ENCODE assay signal across 25 cellular contexts in the genomic region with DNA sequence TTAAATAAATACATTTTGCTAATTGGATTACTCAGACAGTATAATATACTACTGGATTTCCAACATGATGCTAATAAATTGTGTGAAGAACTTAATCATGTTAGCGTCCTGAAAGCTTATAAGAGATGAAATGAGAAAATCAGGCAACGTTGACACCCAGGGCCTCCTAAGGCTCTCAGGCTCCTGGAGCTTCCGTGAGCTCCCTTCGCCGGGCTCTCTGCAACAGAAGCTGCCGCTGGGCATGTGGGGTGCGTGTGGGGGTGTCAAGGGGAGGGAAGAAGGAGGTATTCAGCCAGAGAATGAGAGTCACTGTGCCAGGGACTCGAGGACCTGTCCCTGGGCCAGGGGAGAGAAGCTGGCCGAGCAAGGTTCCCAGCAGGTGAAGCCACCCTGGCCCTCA.
DNase-seq lines count a peak whose midpoint lies in the region; ATAC-seq and TF ChIP-seq lines count a peak whose summit lies in the region.
"Had no signal": no experiment of that assay in that cellular context is flagged by ENCODE, and none has a peak within 500 bp of the region (broad histone marks: within the 10 kb centered on the region; RNA-seq: fewer than 3 reads in every experiment).

No MANE protein-coding gene starts in this region.

- no peaks in the 10 kb centered on the region for H3K36me3 Mint-ChIP-seq in CD4-positive, alpha-beta memory T cell
- H3K36me3 Mint-ChIP-seq in central memory CD8-positive, alpha-beta T cell (ENCODE audit: insufficient read depth) = peaks cover 18% of the 10 kb centered on the region
- no peaks in the 10 kb centered on the region for H3K36me3 Mint-ChIP-seq in naive thymus-derived CD8-positive, alpha-beta T cell
- H3K36me3 Mint-ChIP-seq in activated CD4-positive, alpha-beta T cell treated with anti-CD3 and anti-CD28 coated beads for 36 hours (ENCODE audit: low read depth) = no peaks in the 10 kb centered on the region
- no peaks in the 10 kb centered on the region for H3K36me3 Mint-ChIP-seq in progenitor cell of endocrine pancreas (ENCODE audit: insufficient read depth)

- DNase-seq in CD4-positive, alpha-beta memory T cell = no peak
- DNase-seq in NCI-H82 (lab: John Stamatoyannopoulos, UW) (peak; percentile 85), 8988T (no peak), progenitor cell of endocrine pancreas (ENCODE audit: low spot score, unreplicated experiment) (no peak), posterior vena cava (ENCODE audit: low spot score) (no peak)
- no peak for DNase-seq in central memory CD8-positive, alpha-beta T cell (ENCODE audit: low spot score in 2 of 2)
- DNase-seq in naive thymus-derived CD8-positive, alpha-beta T cell = no peak
- DNase-seq in activated CD4-positive, alpha-beta T cell treated with anti-CD3 and anti-CD28 coated beads for 36 hours = no peak
- DNase-seq: C1 segment of cervical spinal cord, DMS153, DND-41, HFFc6, KBM-7, MV-4-11, NCI-H1105, NCI-H146, NCI-H1930, NCI-H2107, NCI-H446, NCI-H526, Right ventricle myocardium superior, RPMI8226 had no signal

- H3K9me3 ChIP-seq in CD4-positive, alpha-beta memory T cell (ENCODE audit: control insufficient read depth in 1 of 2, low read length in 2 of 2) = no peaks in the 10 kb centered on the region
- H3K9me3 ChIP-seq: A549, HAP-1, SJSA1 had no signal

- CTCF ChIA-PET in CD4-positive, alpha-beta memory T cell (lab: Charles Lee; ENCODE audit: partially characterized antibody) = no interaction called here
- CTCF ChIA-PET in activated CD4-positive, alpha-beta T cell treated with anti-CD3 and anti-CD28 coated beads for 36 hours (lab: Charles Lee) = interaction anchor here (0.6 kb wide), 1 partner anchor 234 kb away, joined by 3 read pairs; no protein-coding TSS in a partner anchor

- H3K4me3 Mint-ChIP-seq in CD4-positive, alpha-beta memory T cell = no peak overlapping the region
- peak overlapping the region; percentile 62 for H3K4me3 Mint-ChIP-seq in central memory CD8-positive, alpha-beta T cell
- H3K4me3 Mint-ChIP-seq in naive thymus-derived CD8-positive, alpha-beta T cell = no peak overlapping the region
- no peak overlapping the region for H3K4me3 Mint-ChIP-seq in activated CD4-positive, alpha-beta T cell treated with anti-CD3 and anti-CD28 coated beads for 36 hours
- no peak overlapping the region for H3K4me3 Mint-ChIP-seq in progenitor cell of endocrine pancreas (ENCODE audit: low read depth)
- H3K4me3 Mint-ChIP-seq: HFFc6 had no signal

- no peaks in the 10 kb centered on the region for H3K9me3 Mint-ChIP-seq in CD4-positive, alpha-beta memory T cell
- H3K9me3 Mint-ChIP-seq in central memory CD8-positive, alpha-beta T cell = no peaks in the 10 kb centered on the region
- no peaks in the 10 kb centered on the region for H3K9me3 Mint-ChIP-seq in naive thymus-derived CD8-positive, alpha-beta T cell
- no peaks in the 10 kb centered on the region for H3K9me3 Mint-ChIP-seq in activated CD4-positive, alpha-beta T cell treated with anti-CD3 and anti-CD28 coated beads for 36 hours (ENCODE audit: low read depth)
- H3K9me3 Mint-ChIP-seq in progenitor cell of endocrine pancreas (ENCODE audit: low read depth) = no peaks in the 10 kb centered on the region
- H3K9me3 Mint-ChIP-seq: HFFc6 had no signal

- no peak for TF ChIP-seq CTCF in progenitor cell of endocrine pancreas (IDR thresholded peaks at IDR 0.05; ENCODE audit: unreplicated experiment)

- no peak overlapping the region for H3K4me3 ChIP-seq in CD4-positive, alpha-beta memory T cell (ENCODE audit: low read length in 2 of 2)
- H3K4me3 ChIP-seq: A549, HAP-1, SJSA1 had no signal

- H3K4me1 Mint-ChIP-seq in CD4-positive, alpha-beta memory T cell = peaks cover 13 to 26% (median 18%) of the 10 kb centered on the region in 4 donors
- H3K4me1 Mint-ChIP-seq in central memory CD8-positive, alpha-beta T cell = peaks cover 48% of the 10 kb centered on the region
- H3K4me1 Mint-ChIP-seq in naive thymus-derived CD8-positive, alpha-beta T cell = peaks cover 8 to 20% (median 12%) of the 10 kb centered on the region in 4 donors
- peaks cover 21% of the 10 kb centered on the region for H3K4me1 Mint-ChIP-seq in activated CD4-positive, alpha-beta T cell treated with anti-CD3 and anti-CD28 coated beads for 36 hours
- H3K4me1 Mint-ChIP-seq in progenitor cell of endocrine pancreas (ENCODE audit: low read depth) = peaks cover 1% of the 10 kb centered on the region

- H3K27ac Mint-ChIP-seq in CD4-positive, alpha-beta memory T cell = peak overlapping the region in 5 of 7 donors; percentile 13 to 98 (median 94)
- H3K27ac Mint-ChIP-seq in central memory CD8-positive, alpha-beta T cell (ENCODE audit: low read depth) = peak overlapping the region; percentile 96
- H3K27ac Mint-ChIP-seq in naive thymus-derived CD8-positive, alpha-beta T cell = peak overlapping the region in 6 of 10 donors; percentile 49 to 98 (median 86)
- no peak overlapping the region for H3K27ac Mint-ChIP-seq in activated CD4-positive, alpha-beta T cell treated with anti-CD3 and anti-CD28 coated beads for 36 hours
- no peak overlapping the region for H3K27ac Mint-ChIP-seq in progenitor cell of endocrine pancreas
- H3K27ac Mint-ChIP-seq: HFFc6 had no signal

- peak overlapping the region; percentile 76 for H3K27ac ChIP-seq in CD4-positive, alpha-beta memory T cell (ENCODE audit: low read depth, low read length)
- H3K27ac ChIP-seq: A549, SJSA1 had no signal

- no peak for ATAC-seq in central memory CD8-positive, alpha-beta T cell (replicated peaks; ENCODE audit: extremely low read depth, poor library complexity, severe bottlenecking)
- ATAC-seq in naive thymus-derived CD8-positive, alpha-beta T cell = no peak
- no peak for ATAC-seq in activated CD4-positive, alpha-beta T cell treated with anti-CD3 and anti-CD28 coated beads for 36 hours

- no peaks in the 10 kb centered on the region for H3K27me3 Mint-ChIP-seq in CD4-positive, alpha-beta memory T cell
- H3K27me3 Mint-ChIP-seq in central memory CD8-positive, alpha-beta T cell = no peaks in the 10 kb centered on the region
- peaks cover 0 to 3% (median 0%) of the 10 kb centered on the region in 5 donors for H3K27me3 Mint-ChIP-seq in naive thymus-derived CD8-positive, alpha-beta T cell
- H3K27me3 Mint-ChIP-seq in activated CD4-positive, alpha-beta T cell treated with anti-CD3 and anti-CD28 coated beads for 36 hours = no peaks in the 10 kb centered on the region
- H3K27me3 Mint-ChIP-seq in progenitor cell of endocrine pancreas = peaks cover 63% of the 10 kb centered on the region

- POLR2A ChIA-PET in CD4-positive, alpha-beta memory T cell (lab: Charles Lee; ENCODE audit: partially characterized antibody) = interaction anchor here (2.0 to 4.6 kb wide), 2 partner anchors 97 to 172 kb away, joined by 40 to 106 read pairs; partner anchors contain the start of gene TNRC6C
- POLR2A ChIA-PET in naive thymus-derived CD8-positive, alpha-beta T cell (lab: Charles Lee) = interaction anchor here (0.5 kb wide), 1 partner anchor 165 kb away, joined by 3 read pairs; no protein-coding TSS in a partner anchor
- POLR2A ChIA-PET in activated CD4-positive, alpha-beta T cell treated with anti-CD3 and anti-CD28 coated beads for 36 hours (lab: Charles Lee) = no interaction called here

- peaks cover 26% of the 10 kb centered on the region for H3K4me1 ChIP-seq in CD4-positive, alpha-beta memory T cell (ENCODE audit: insufficient read depth, low read length)
- H3K4me1 ChIP-seq: A549, HAP-1, SJSA1 had no signal

- no peaks in the 10 kb centered on the region for H3K36me3 ChIP-seq in CD4-positive, alpha-beta memory T cell (ENCODE audit: insufficient read depth, low read length)
- H3K36me3 ChIP-seq: HAP-1, SJSA1 had no signal

- no peaks in the 10 kb centered on the region for H3K27me3 ChIP-seq in CD4-positive, alpha-beta memory T cell (ENCODE audit: insufficient read depth, low read length)

- intact Hi-C loops in CD4-positive, alpha-beta memory T cell (cut with micrococcal nuclease) = loop anchor here (2.0 kb wide), 1 partner anchor 101 kb away; no protein-coding TSS in a partner anchor
- intact Hi-C loops in activated CD4-positive, alpha-beta T cell treated with anti-CD3 and anti-CD28 coated beads for 36 hours (cut with DNase I, micrococcal nuclease) = loop anchor here in 1 of 2 experiments (2.0 kb wide), 1 partner anchor 57 kb away; no protein-coding TSS in a partner anchor
- intact Hi-C loops in posterior vena cava (cut with DNase I) = no loop called here

Comparison
In these comparisons a context has a peak if more than half of its experiments do, and no peak if none do; other contexts are left out.
1. H3K27ac Mint-ChIP-seq: peak in CD4-positive, alpha-beta memory T cell (5 of 7), central memory CD8-positive, alpha-beta T cell (single experiment) and naive thymus-derived CD8-positive, alpha-beta T cell (6 of 10); none in activated CD4-positive, alpha-beta T cell treated with anti-CD3 and anti-CD28 coated beads for 36 hours (single experiment) and progenitor cell of endocrine pancreas (single experiment).